ENCODE assay signal across 8 cellular contexts in genomic region chr16:57283956-57284205, GRCh38. TPM values are rescaled to one million over a fixed set of nuclear protein-coding genes. Genes with fewer than 3 reads are reported as not detected.
DNase-seq lines count a peak whose midpoint lies in the region; ATAC-seq and TF ChIP-seq lines count a peak whose summit lies in the region.

No MANE protein-coding gene starts in this region.

- H3K4ac ChIP-seq in IMR-90 (ENCODE audit: low read depth, low read length) = no peak overlapping the region

- no peak overlapping the region for H3K9ac ChIP-seq in IMR-90 (ENCODE audit: low read depth, low read length)

- in situ Hi-C loops in IMR-90 (cut with MboI; ENCODE audit: low sequenced_read_pairs) = no loop called here

- H3K4me1 Mint-ChIP-seq in stimulated activated naive CD8-positive, alpha-beta T cell treated with anti-CD3 and anti-CD28 coated beads, Interleukin-15, amount 100 ng/mL, for 72 hours = peaks cover 19% of the 10 kb centered on the region

- dilution Hi-C loops in IMR-90 (cut with HindIII; ENCODE audit: low sequenced_read_pairs, unreplicated experiment) = no loop called here

- H3K9me1 ChIP-seq in IMR-90 (ENCODE audit: insufficient read depth, low read length) = no peaks in the 10 kb centered on the region

- H3K27ac ChIP-seq in IMR-90 (ENCODE audit: insufficient read depth, low read length) (no peak overlapping the region), breast epithelium (no peak overlapping the region), right lobe of liver (no peak overlapping the region)

- BruUV-seq in IMR-90 (replicated peaks; lab: Mats Ljungman, UMichigan) = no TSS peak

- no peak overlapping the region for H2AK5ac ChIP-seq in IMR-90 (ENCODE audit: low read depth, low read length)

- H4K91ac ChIP-seq in IMR-90 (ENCODE audit: insufficient read depth, low read depth, low read length) = no peak overlapping the region

- CTCF ChIA-PET in IMR-90 (lab: Yijun Ruan, JAX) = interaction anchor here (0.5 kb wide), 1 partner anchor 17 kb away, joined by 3 read pairs; no protein-coding TSS in a partner anchor

- no peak overlapping the region for H4K5ac ChIP-seq in IMR-90 (ENCODE audit: low read depth, low read length)

- no peaks in the 10 kb centered on the region for H3K79me1 ChIP-seq in IMR-90 (ENCODE audit: low read depth in 1 of 2, low read length in 2 of 2)

- H3K27me3 ChIP-seq in IMR-90 (ENCODE audit: control insufficient read depth, insufficient read depth, low read length) (peaks cover 57% of the 10 kb centered on the region), breast epithelium (no peaks in the 10 kb centered on the region), right lobe of liver (no peaks in the 10 kb centered on the region)

- no peak overlapping the region for H3K4me3 ChIP-seq in IMR-90 (ENCODE audit: insufficient read depth, low read depth, low read length)
- H3K4me3 ChIP-seq in breast epithelium = peak overlapping the region; percentile 46 to 80 (median 68)
- peak overlapping the region; percentile 45 to 62 (median 52) for H3K4me3 ChIP-seq in right lobe of liver

- H3K4me3 Mint-ChIP-seq in stimulated activated naive CD8-positive, alpha-beta T cell treated with anti-CD3 and anti-CD28 coated beads, Interleukin-15, amount 100 ng/mL, for 72 hours = peak overlapping the region; percentile 78 to 90

- H3K4me1 ChIP-seq in IMR-90 (ENCODE audit: control insufficient read depth, insufficient read depth, low read length) = no peaks in the 10 kb centered on the region
- peaks cover 0 to 7% of the 10 kb centered on the region in 2 donors for H3K4me1 ChIP-seq in breast epithelium
- H3K4me1 ChIP-seq in right lobe of liver = peaks cover 0 to 18% (median 7%) of the 10 kb centered on the region in 4 donors

- H3K36me3 ChIP-seq in IMR-90 (ENCODE audit: control insufficient read depth, insufficient read depth, low read length) (no peaks in the 10 kb centered on the region), breast epithelium (no peaks in the 10 kb centered on the region), right lobe of liver (no peaks in the 10 kb centered on the region)

- peaks cover 3% of the 10 kb centered on the region; the same call in 1 of the 2 replicates for H4K20me1 ChIP-seq in IMR-90 (ENCODE audit: insufficient read depth, low read length)

- H2BK120ac ChIP-seq in IMR-90 (ENCODE audit: low read depth, low read length) = no peak overlapping the region

- DNase-seq in IMR-90 (no peak), breast epithelium (ENCODE audit: low spot score in 2 of 2) (no peak), right lobe of liver (no peak), GDM1 (lab: John Stamatoyannopoulos, UW) (no peak), CD1c-positive myeloid dendritic cell (ENCODE audit: extremely low spot score) (no peak)
- no peak for DNase-seq in stimulated activated naive CD8-positive, alpha-beta T cell treated with anti-CD3 and anti-CD28 coated beads, Interleukin-15, amount 100 ng/mL, for 72 hours
- no peak for DNase-seq in stimulated activated CD4-positive, alpha-beta T cell treated with anti-CD3 and anti-CD28 coated beads, Interleukin-4, amount 100 ng/mL, for 24 hours

- H3K9me3 ChIP-seq in IMR-90 (ENCODE audit: control insufficient read depth, insufficient read depth, low read length) = no peaks in the 10 kb centered on the region
- no peaks in the 10 kb centered on the region for H3K9me3 ChIP-seq in breast epithelium
- no peaks in the 10 kb centered on the region for H3K9me3 ChIP-seq in right lobe of liver

- no peaks in the 10 kb centered on the region for H3K9me3 Mint-ChIP-seq in stimulated activated naive CD8-positive, alpha-beta T cell treated with anti-CD3 and anti-CD28 coated beads, Interleukin-15, amount 100 ng/mL, for 72 hours

- TF ChIP-seq CTCF in IMR-90 (conservative IDR thresholded peaks at IDR 0.05; ENCODE audit: low read depth, low read length) (no peak), breast epithelium (IDR thresholded peaks at IDR 0.05) (no peak), right lobe of liver (IDR thresholded peaks at IDR 0.05) (no peak)

- no peak overlapping the region for H2AK9ac ChIP-seq in IMR-90 (replicated peaks; ENCODE audit: low read depth, low read length, poor library complexity)

- no peak overlapping the region for H2BK5ac ChIP-seq in IMR-90 (ENCODE audit: low read depth, low read length, poor library complexity, severe bottlenecking)

- H2BK15ac ChIP-seq in IMR-90 (ENCODE audit: low read depth, low read length) = no peak overlapping the region

- intact Hi-C loops in IMR-90 (cut with micrococcal nuclease) (no loop called here), breast epithelium (cut with DNase I; ENCODE audit: low total_unique reads) (no loop called here), right lobe of liver (cut with DNase I) (no loop called here)

- TF ChIP-seq RAD21 in IMR-90 (IDR thresholded peaks at IDR 0.05; ENCODE audit: low read length) = no peak

- TF ChIP-seq POLR2A in IMR-90 (IDR thresholded peaks at IDR 0.05; ENCODE audit: low read depth, low read length) = no peak
- no peak for TF ChIP-seq POLR2A in breast epithelium (IDR thresholded peaks at IDR 0.05)
- TF ChIP-seq POLR2A in right lobe of liver (IDR thresholded peaks at IDR 0.05) = no peak

- H2AFZ ChIP-seq in IMR-90 (replicated peaks; ENCODE audit: low read length, poor library complexity) = peak overlapping the region; percentile 78

- H3K56ac ChIP-seq in IMR-90 (ENCODE audit: extremely low read depth, insufficient read depth, low read length) = no peak overlapping the region

- ATAC-seq in IMR-90 (ENCODE audit: low read depth) (no peak), right lobe of liver (no peak), GM21423 (IDR thresholded peaks at IDR 0.05; ENCODE audit: unreplicated experiment) (no peak)
- ATAC-seq in stimulated activated naive CD8-positive, alpha-beta T cell treated with anti-CD3 and anti-CD28 coated beads, Interleukin-15, amount 100 ng/mL, for 72 hours = no peak

- no peak overlapping the region for H2BK20ac ChIP-seq in IMR-90 (ENCODE audit: low read depth, low read length)

- no peak overlapping the region for H4K8ac ChIP-seq in IMR-90 (ENCODE audit: low read depth in 2 of 2, low read length in 2 of 2)

- H3K4me2 ChIP-seq in IMR-90 (ENCODE audit: low read depth, low read length) = peak overlapping the region; percentile 30; the same call in 1 of the 2 replicates

- H3K27ac Mint-ChIP-seq in stimulated activated naive CD8-positive, alpha-beta T cell treated with anti-CD3 and anti-CD28 coated beads, Interleukin-15, amount 100 ng/mL, for 72 hours = peak overlapping the region; percentile 42 to 65

- no peak overlapping the region for H3K23ac ChIP-seq in IMR-90 (ENCODE audit: low read depth, low read length)

- no peak overlapping the region for H3K18ac ChIP-seq in IMR-90 (ENCODE audit: low read depth, low read length)

- H3K14ac ChIP-seq in IMR-90 (replicated peaks; ENCODE audit: low read depth, low read length) = no peak overlapping the region

- 19% methylated on average over 4 of the region's 14 CpGs; no CpG with 5 or more reads in 1 of the 2 experiments for WGBS in IMR-90 (ENCODE audit: extremely low coverage in 2 of 2, insufficient read length in 1 of 2), 2 experiments
- WGBS in right lobe of liver (ENCODE audit: insufficient coverage, low coverage, low lambda C conversion rate, missing lambda C conversion rate) = 20% methylated on average over 6 of the region's 14 CpGs

- H3K27me3 Mint-ChIP-seq in stimulated activated naive CD8-positive, alpha-beta T cell treated with anti-CD3 and anti-CD28 coated beads, Interleukin-15, amount 100 ng/mL, for 72 hours = peaks cover 23% of the 10 kb centered on the region

- POLR2A ChIA-PET in IMR-90 (lab: Charles Lee; ENCODE audit: unreplicated experiment) = no interaction called here

TF ChIP-seq in IMR-90, 13 proteins besides CTCF, POLR2A, EP300 and RAD21 (continues in another document):
- TF ChIP-seq BHLHE40 (IDR thresholded peaks at IDR 0.05; ENCODE audit: low read depth, low read length) (no peak), CEBPB (IDR thresholded peaks at IDR 0.05; ENCODE audit: low read depth, low read length) (no peak), RCOR1 (IDR thresholded peaks at IDR 0.05; ENCODE audit: insufficient replicate concordance, low read length) (no peak), FOS (IDR thresholded peaks at IDR 0.05; ENCODE audit: low read depth, low read length) (no peak), RFX5 (IDR thresholded peaks at IDR 0.05; ENCODE audit: low read depth, low read length) (no peak), USF2 (IDR thresholded peaks at IDR 0.05; ENCODE audit: low read depth, low read length) (no peak), NFE2L2 (IDR thresholded peaks at IDR 0.05; ENCODE audit: low read depth, low read length) (no peak), ELK1 (IDR thresholded peaks at IDR 0.05; ENCODE audit: borderline replicate concordance, low read depth, low read length) (no peak), CHD1 (IDR thresholded peaks at IDR 0.05; ENCODE audit: low read depth, low read length) (no peak), SMC3 (IDR thresholded peaks at IDR 0.05; ENCODE audit: low read depth, low read length) (no peak)

RNA-seq across cellular contexts. Expression of gene PLLP, which starts 0.6 kb away (rescaled TPM):
- not detected in 2 replicates for total RNA-seq in IMR-90 (2012; rRNA removed)
- polyA plus RNA-seq in IMR-90 (2012; rRNA removed) = 0.05 TPM in 1 of 2 replicates, not detected in the other
- 0.04 TPM in 1 of 2 replicates, not detected in the other for polyA plus RNA-seq in IMR-90 (2012; cell fraction: cytosol; rRNA removed)
- not detected in 2 replicates for polyA plus RNA-seq in IMR-90 (2012; cell fraction: nucleus; rRNA removed; ENCODE audit: low replicate concordance)
- 10 to 100 TPM in 1 of 3 donors, 1 to 10 TPM in 2; 3.8 to 44.6 (median 7.9) TPM for total RNA-seq in breast epithelium
- total RNA-seq in right lobe of liver = 1 to 10 TPM; 2.1 to 7.4 (median 3.8) TPM

RNA-seq across cellular contexts. Expression of gene ARL2BP, which starts 38.8 kb away (rescaled TPM):
- total RNA-seq in IMR-90 (2012; rRNA removed) (73.7 and 77.8 TPM in 2 replicates), breast epithelium (10 to 100 TPM; 50.5 to 64.0 (median 62.4) TPM), right lobe of liver (10 to 100 TPM; 19.3 to 26.8 (median 22.0) TPM)
- 46.8 and 46.9 TPM in 2 replicates for polyA plus RNA-seq in IMR-90 (2012; rRNA removed)
- 25.7 and 37.1 TPM in 2 replicates for polyA plus RNA-seq in IMR-90 (2012; cell fraction: cytosol; rRNA removed)
- 8.1 and 26.0 TPM in 2 replicates for polyA plus RNA-seq in IMR-90 (2012; cell fraction: nucleus; rRNA removed; ENCODE audit: low replicate concordance)
